16 cellular contexts compared by ENCODE assay signal in the genomic region with DNA sequence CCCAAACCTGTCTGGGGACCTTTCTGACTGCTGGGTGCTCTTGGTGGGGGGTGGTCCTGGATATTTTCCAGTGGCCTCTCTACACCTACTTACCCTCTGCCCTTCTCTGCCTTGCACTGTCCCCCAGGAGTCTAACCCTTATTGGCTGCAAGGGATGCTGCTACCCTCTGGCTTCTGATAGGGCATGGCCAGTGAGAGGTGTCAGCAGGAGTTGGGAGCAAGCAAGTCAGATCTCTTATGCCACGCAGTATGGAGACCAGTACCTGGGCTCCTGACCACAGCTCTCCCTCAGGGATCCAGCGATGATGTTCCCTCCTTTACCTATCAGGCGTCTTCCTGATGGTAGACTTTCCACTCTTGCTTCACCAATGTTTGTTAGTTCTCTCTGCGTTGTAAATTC.
A peak's percentile ranks its signal among the peaks of the same experiment; 100 is the strongest.
DNase-seq lines count a peak whose midpoint lies in the region; ATAC-seq and TF ChIP-seq lines count a peak whose summit lies in the region.
"Had no signal": no experiment of that assay in that cellular context is flagged by ENCODE, and none has a peak within 500 bp of the region (broad histone marks: within the 10 kb centered on the region; RNA-seq: fewer than 3 reads in every experiment).

No MANE protein-coding gene starts in this region.

- H3K79me2 ChIP-seq in DND-41 (ENCODE audit: insufficient read depth, low read length), result no peaks in the 10 kb centered on the region

- H3K4me1 ChIP-seq in DND-41 (ENCODE audit: insufficient read depth, low read length), result peaks cover 20% of the 10 kb centered on the region

- 0 out of 3 replicates have a peak, but pooled peaks have one; percentile 8 for ATAC-seq in DND-41 (ENCODE audit: insufficient read depth, low read depth)
- peak; percentile 11 for ATAC-seq in activated T-helper 17 cell treated with anti-CD3 and anti-CD28 coated beads, Interleukin-2, amount 50 U/mL, for 72 hours (replicated peaks)
- ATAC-seq in stimulated activated effector memory CD8-positive, alpha-beta T cell treated with anti-CD3 and anti-CD28 coated beads, Interleukin-12 subunit alpha, Interleukin-12 subunit beta, amount 100 ng/mL, for 72 hours, result peak; percentile 16

- no peaks in the 10 kb centered on the region for H3K9me3 ChIP-seq in DND-41 (ENCODE audit: insufficient read depth, low read length, severe bottlenecking)

- H3K4me2 ChIP-seq in DND-41 (ENCODE audit: insufficient read depth, low read length), result no peak overlapping the region
- H3K4me2 ChIP-seq: PC-9 had no signal

- peaks cover 54% of the 10 kb centered on the region for H3K4me1 Mint-ChIP-seq in activated T-cell treated with anti-CD3 and anti-CD28 coated beads, Interleukin-2, amount 50 U/mL, for 24 hours (ENCODE audit: low read depth)
- H3K4me1 Mint-ChIP-seq in activated T-helper 17 cell treated with anti-CD3 and anti-CD28 coated beads, Interleukin-2, amount 50 U/mL, for 72 hours, result peaks cover 24% of the 10 kb centered on the region
- H3K4me1 Mint-ChIP-seq in stimulated activated effector memory CD8-positive, alpha-beta T cell treated with anti-CD3 and anti-CD28 coated beads, Interleukin-12 subunit alpha, Interleukin-12 subunit beta, amount 100 ng/mL, for 72 hours, result no peaks in the 10 kb centered on the region
- H3K4me1 Mint-ChIP-seq: CD14-positive monocyte had no signal

- no peak for TF ChIP-seq CTCF in DND-41 (IDR thresholded peaks at IDR 0.05; ENCODE audit: borderline replicate concordance, extremely low read depth, low read length, poor library complexity, severe bottlenecking)

- H3K27me3 Mint-ChIP-seq in activated T-cell treated with anti-CD3 and anti-CD28 coated beads, Interleukin-2, amount 50 U/mL, for 24 hours, result no peaks in the 10 kb centered on the region
- H3K27me3 Mint-ChIP-seq in activated T-helper 17 cell treated with anti-CD3 and anti-CD28 coated beads, Interleukin-2, amount 50 U/mL, for 72 hours, result no peaks in the 10 kb centered on the region

- H3K27ac ChIP-seq in DND-41 (ENCODE audit: low read length), result peak overlapping the region; percentile 57
- H3K27ac ChIP-seq: PC-9 had no signal

- peak overlapping the region; percentile 72 for H3K27ac Mint-ChIP-seq in activated T-cell treated with anti-CD3 and anti-CD28 coated beads, Interleukin-2, amount 50 U/mL, for 24 hours
- no peak overlapping the region for H3K27ac Mint-ChIP-seq in activated T-helper 17 cell treated with anti-CD3 and anti-CD28 coated beads, Interleukin-2, amount 50 U/mL, for 72 hours
- H3K27ac Mint-ChIP-seq in stimulated activated effector memory CD8-positive, alpha-beta T cell treated with anti-CD3 and anti-CD28 coated beads, Interleukin-12 subunit alpha, Interleukin-12 subunit beta, amount 100 ng/mL, for 72 hours, result no peak overlapping the region
- H3K27ac Mint-ChIP-seq: CD14-positive monocyte had no signal

- DNase-seq in activated T-cell treated with anti-CD3 and anti-CD28 coated beads, Interleukin-2, amount 50 U/mL, for 24 hours, result no peak
- no peak for DNase-seq in activated T-cell treated with anti-CD3 and anti-CD28 coated beads, Interleukin-2, amount 50 U/mL, for 48 hours
- no peak for DNase-seq in DND-41
- no peak for DNase-seq in stimulated activated effector memory CD8-positive, alpha-beta T cell treated with anti-CD3 and anti-CD28 coated beads, Interleukin-12 subunit alpha, Interleukin-12 subunit beta, amount 100 ng/mL, for 72 hours (ENCODE audit: low spot score in 2 of 2)
- DNase-seq in stimulated activated CD8-positive, alpha-beta memory T cell treated with anti-CD3 and anti-CD28 coated beads, Interleukin-4, amount 100 ng/mL, for 48 hours, result no peak
- no peak for DNase-seq in SW 1271 (lab: John Stamatoyannopoulos, UW)
- DNase-seq in GM19240 (ENCODE audit: insufficient read length, low spot score), result no peak
- DNase-seq: DMS79 treated with DMSO at 0.1 percent for 48 hours, GF-D8, GOT3, NCI-H1436 treated with DMSO at 0.1 percent for 48 hours, NCI-H2081 treated with DMSO at 0.1 percent for 48 hours, NCI-H69, PC-9 had no signal

- H3K4me3 ChIP-seq in DND-41 (ENCODE audit: low read depth in 1 of 2, low read length in 2 of 2), result no peak overlapping the region
- H3K4me3 ChIP-seq: PC-9 had no signal

- peak overlapping the region; percentile 19 for H3K4me3 Mint-ChIP-seq in activated T-cell treated with anti-CD3 and anti-CD28 coated beads, Interleukin-2, amount 50 U/mL, for 24 hours
- peak overlapping the region; percentile 24 for H3K4me3 Mint-ChIP-seq in activated T-helper 17 cell treated with anti-CD3 and anti-CD28 coated beads, Interleukin-2, amount 50 U/mL, for 72 hours
- H3K4me3 Mint-ChIP-seq in stimulated activated effector memory CD8-positive, alpha-beta T cell treated with anti-CD3 and anti-CD28 coated beads, Interleukin-12 subunit alpha, Interleukin-12 subunit beta, amount 100 ng/mL, for 72 hours, result no peak overlapping the region
- H3K4me3 Mint-ChIP-seq: CD14-positive monocyte had no signal

- no peaks in the 10 kb centered on the region for H3K36me3 Mint-ChIP-seq in activated T-cell treated with anti-CD3 and anti-CD28 coated beads, Interleukin-2, amount 50 U/mL, for 24 hours (ENCODE audit: low read depth)
- H3K36me3 Mint-ChIP-seq in activated T-helper 17 cell treated with anti-CD3 and anti-CD28 coated beads, Interleukin-2, amount 50 U/mL, for 72 hours (ENCODE audit: low read depth), result no peaks in the 10 kb centered on the region
- H3K36me3 Mint-ChIP-seq in stimulated activated effector memory CD8-positive, alpha-beta T cell treated with anti-CD3 and anti-CD28 coated beads, Interleukin-12 subunit alpha, Interleukin-12 subunit beta, amount 100 ng/mL, for 72 hours, result no peaks in the 10 kb centered on the region
- H3K36me3 Mint-ChIP-seq: CD14-positive monocyte had no signal

- no peaks in the 10 kb centered on the region for H3K36me3 ChIP-seq in DND-41 (ENCODE audit: insufficient read depth, low read length)

- H3K27me3 ChIP-seq in DND-41 (ENCODE audit: insufficient read depth, low read length, poor library complexity), result no peaks in the 10 kb centered on the region

- peaks cover 3% of the 10 kb centered on the region for H3K9me3 Mint-ChIP-seq in activated T-cell treated with anti-CD3 and anti-CD28 coated beads, Interleukin-2, amount 50 U/mL, for 24 hours
- H3K9me3 Mint-ChIP-seq in activated T-helper 17 cell treated with anti-CD3 and anti-CD28 coated beads, Interleukin-2, amount 50 U/mL, for 72 hours, result no peaks in the 10 kb centered on the region
- H3K9me3 Mint-ChIP-seq in stimulated activated effector memory CD8-positive, alpha-beta T cell treated with anti-CD3 and anti-CD28 coated beads, Interleukin-12 subunit alpha, Interleukin-12 subunit beta, amount 100 ng/mL, for 72 hours, result no peaks in the 10 kb centered on the region

- H2AFZ ChIP-seq in DND-41 (ENCODE audit: low read depth, low read length), result no peak overlapping the region
- H2AFZ ChIP-seq: PC-9 had no signal

- no peak overlapping the region for H3K9ac ChIP-seq in DND-41 (ENCODE audit: low read depth, low read length)

- H4K20me1 ChIP-seq in DND-41 (ENCODE audit: insufficient read depth, low read length), result no peaks in the 10 kb centered on the region
